20 cellular contexts compared by ENCODE assay signal in genomic region chr18:47737198-47737830, GRCh38.
A peak's percentile ranks its signal among the peaks of the same experiment; 100 is the strongest.
DNase-seq lines count a peak whose midpoint lies in the region; ATAC-seq and TF ChIP-seq lines count a peak whose summit lies in the region.
"Had no signal": no experiment of that assay in that cellular context is flagged by ENCODE, and none has a peak within 500 bp of the region (broad histone marks: within the 10 kb centered on the region; RNA-seq: fewer than 3 reads in every experiment).

No MANE protein-coding gene starts in this region.

- intact Hi-C loops in sigmoid colon (cut with DNase I) = no loop called here

- no peak for TF ChIP-seq EP300 in sigmoid colon (IDR thresholded peaks at IDR 0.05)

- no peak for TF ChIP-seq POLR2A in sigmoid colon (IDR thresholded peaks at IDR 0.05)

- H3K9me3 ChIP-seq in BLaER1 = peaks cover 5% of the 10 kb centered on the region; the same call in 1 of the 2 replicates
- H3K9me3 ChIP-seq in BLaER1 treated with 17β-estradiol and CSF1 and Interleukin-3, amounts not matched to agents 10 nM and 100 nM (replicated peaks in 1 of 11) = peaks cover 0 to 16% (median 9%) of the 10 kb centered on the region in 11 experiments; a peak in 13 of 22 replicates
- H3K9me3 ChIP-seq in sigmoid colon = no peaks in the 10 kb centered on the region
- H3K9me3 ChIP-seq: MG63 had no signal

- H3K27ac ChIP-seq in BLaER1 (peak overlapping the region; percentile 48), sigmoid colon (no peak overlapping the region)
- H3K27ac ChIP-seq in BLaER1 treated with 17β-estradiol and CSF1 and Interleukin-3, amounts not matched to agents 10 nM and 100 nM = no peak overlapping the region
- H3K27ac ChIP-seq: C4-2B had no signal

- no peak for TF ChIP-seq CTCF in sigmoid colon (IDR thresholded peaks at IDR 0.05)

- peaks cover 17% of the 10 kb centered on the region for H3K4me1 ChIP-seq in BLaER1
- H3K4me1 ChIP-seq in BLaER1 treated with 17β-estradiol and CSF1 and Interleukin-3, amounts not matched to agents 10 nM and 100 nM = peaks cover 0 to 16% (median 14%) of the 10 kb centered on the region in 10 experiments; a peak in 14 of 20 replicates
- no peaks in the 10 kb centered on the region for H3K4me1 ChIP-seq in sigmoid colon

- H4K20me1 ChIP-seq in BLaER1 = no peaks in the 10 kb centered on the region
- no peaks in the 10 kb centered on the region for H4K20me1 ChIP-seq in BLaER1 treated with 17β-estradiol and CSF1 and Interleukin-3, amounts not matched to agents 10 nM and 100 nM

- H3K36me3 ChIP-seq in BLaER1 = no peaks in the 10 kb centered on the region
- no peaks in the 10 kb centered on the region for H3K36me3 ChIP-seq in BLaER1 treated with 17β-estradiol and CSF1 and Interleukin-3, amounts not matched to agents 10 nM and 100 nM
- no peaks in the 10 kb centered on the region for H3K36me3 ChIP-seq in sigmoid colon
- H3K36me3 ChIP-seq: MG63 had no signal

- H3K27me3 ChIP-seq in BLaER1 = no peaks in the 10 kb centered on the region
- no peaks in the 10 kb centered on the region for H3K27me3 ChIP-seq in BLaER1 treated with 17β-estradiol and CSF1 and Interleukin-3, amounts not matched to agents 10 nM and 100 nM
- peaks cover 0 to 28% (median 0%) of the 10 kb centered on the region in 3 donors for H3K27me3 ChIP-seq in sigmoid colon

- H3K4me2 ChIP-seq in BLaER1 = peak overlapping the region; percentile 72
- H3K4me2 ChIP-seq in BLaER1 treated with 17β-estradiol and CSF1 and Interleukin-3, amounts not matched to agents 10 nM and 100 nM = peak overlapping the region in 7 of 11 experiments; percentile 8 to 71 (median 62); a peak in 12 of 22 replicates

- 91 to 94% methylated on average over 12 of the region's 12 CpGs for WGBS in sigmoid colon, 2 donors

- no peak overlapping the region for H3K9ac ChIP-seq in BLaER1
- no peak overlapping the region for H3K9ac ChIP-seq in BLaER1 treated with 17β-estradiol and CSF1 and Interleukin-3, amounts not matched to agents 10 nM and 100 nM

- DNase-seq in islet precursor cell (peak; percentile 24), sigmoid colon (peak; percentile 27), NCI-H524 treated with DMSO at 0.1 percent for 48 hours (lab: John Stamatoyannopoulos, UW) (no peak)
- DNase-seq in stimulated activated naive CD8-positive, alpha-beta T cell treated with anti-CD3 and anti-CD28 coated beads, Interleukin-15, Interleukin-2, amounts not matched to agents 100 U/mL and 50 U/mL, for 24 hours = no peak
- DNase-seq: ACHN; CD8-positive, alpha-beta memory T cell; DMS53; GDM1; H7; Kasumi-1; MG63; NCI-H1417; NCI-H187; NCI-H446; NCI-H526 treated with DMSO at 0.1 percent for 48 hours; OCI-M1 had no signal

- H3K4me3 ChIP-seq in BLaER1 (no peak overlapping the region), sigmoid colon (no peak overlapping the region)
- H3K4me3 ChIP-seq in BLaER1 treated with 17β-estradiol and CSF1 and Interleukin-3, amounts not matched to agents 10 nM and 100 nM = no peak overlapping the region
- H3K4me3 ChIP-seq: MG63 had no signal

- no peak for ATAC-seq in GM18909 (IDR thresholded peaks at IDR 0.05; ENCODE audit: poor library complexity, unreplicated experiment)
- no peak for ATAC-seq in stimulated activated naive CD8-positive, alpha-beta T cell treated with anti-CD3 and anti-CD28 coated beads, Interleukin-15, Interleukin-2, amounts not matched to agents 100 U/mL and 50 U/mL, for 24 hours

Comparison
In these comparisons a context has a peak if more than half of its experiments do, and no peak if none do; other contexts are left out.
1. DNase-seq: peak in islet precursor cell (single experiment) and sigmoid colon (single experiment); none in stimulated activated naive CD8-positive, alpha-beta T cell treated with anti-CD3 and anti-CD28 coated beads, Interleukin-15, Interleukin-2, amounts not matched to agents 100 U/mL and 50 U/mL, for 24 hours (single experiment) and NCI-H524 treated with DMSO at 0.1 percent for 48 hours (single experiment).